Comparison of ENCODE assay signal across 7 cellular contexts in the genomic region with DNA sequence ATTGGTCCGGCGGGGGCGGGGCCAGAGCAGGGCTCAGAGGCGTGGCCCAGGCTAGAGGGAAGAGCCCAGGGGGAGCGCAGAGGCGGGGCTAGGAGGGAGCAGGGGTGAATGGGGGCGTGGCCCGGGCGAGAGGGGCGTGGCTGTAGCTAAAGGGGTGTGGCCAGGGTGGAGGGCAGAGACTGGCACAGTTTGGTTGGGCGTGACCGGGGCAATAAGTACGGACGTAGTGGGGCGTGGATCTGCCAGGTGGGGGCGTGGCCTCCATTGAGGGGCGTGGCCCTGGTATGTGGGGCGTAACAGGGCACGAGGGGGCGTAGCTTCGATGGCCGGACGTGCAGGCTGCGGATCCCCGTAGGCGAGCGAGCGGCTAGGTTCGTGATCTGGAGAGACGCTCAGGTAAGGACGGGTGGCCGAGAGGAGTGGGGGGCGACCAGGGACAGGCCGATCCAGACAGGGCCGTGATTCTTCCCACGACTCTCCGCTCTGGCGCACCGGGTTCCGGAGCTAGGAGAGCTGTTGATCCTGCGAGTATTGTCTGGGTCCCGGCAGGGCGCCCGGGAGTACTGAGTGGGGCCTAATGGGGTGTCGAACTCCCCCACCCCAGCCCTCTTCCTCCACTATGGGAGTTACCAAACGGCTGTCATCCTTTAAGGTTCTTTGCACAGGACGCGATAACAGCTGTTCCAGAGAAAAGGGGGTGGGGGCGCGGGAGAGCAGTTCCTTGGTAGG. TPM values are rescaled to one million over a fixed set of nuclear protein-coding genes. Genes with fewer than 3 reads are reported as not detected.
DNase-seq lines count a peak whose midpoint lies in the region; ATAC-seq and TF ChIP-seq lines count a peak whose summit lies in the region.

A gene with protein sequence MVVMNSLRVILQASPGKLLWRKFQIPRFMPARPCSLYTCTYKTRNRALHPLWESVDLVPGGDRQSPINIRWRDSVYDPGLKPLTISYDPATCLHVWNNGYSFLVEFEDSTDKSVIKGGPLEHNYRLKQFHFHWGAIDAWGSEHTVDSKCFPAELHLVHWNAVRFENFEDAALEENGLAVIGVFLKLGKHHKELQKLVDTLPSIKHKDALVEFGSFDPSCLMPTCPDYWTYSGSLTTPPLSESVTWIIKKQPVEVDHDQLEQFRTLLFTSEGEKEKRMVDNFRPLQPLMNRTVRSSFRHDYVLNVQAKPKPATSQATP (plus strand): TSS at position 314 of the 729 bp plus-strand sequence. CDS start 11,754 bp downstream, outside the sequence.

- H3K4me1 Mint-ChIP-seq in activated CD8-positive, alpha-beta T cell treated with anti-CD3 and anti-CD28 coated beads for 36 hours (ENCODE audit: low read depth): peaks cover 41% of the 10 kb centered on the region

- POLR2A ChIA-PET in activated CD8-positive, alpha-beta T cell treated with anti-CD3 and anti-CD28 coated beads for 36 hours (lab: Charles Lee): interaction anchor here (1.1 to 1.7 kb wide), 5 partner anchors 12 to 982 kb away, joined by 3 to 7 read pairs (median 4); partner anchors contain the start of gene SYAP1

- ATAC-seq in GM18517 (IDR thresholded peaks at IDR 0.05; ENCODE audit: unreplicated experiment) (peak; percentile 97), HG02973 (IDR thresholded peaks at IDR 0.05; ENCODE audit: unreplicated experiment) (peak; percentile 88)
- peak; percentile 98 for ATAC-seq in activated CD8-positive, alpha-beta T cell treated with anti-CD3 and anti-CD28 coated beads for 36 hours

- H3K27ac Mint-ChIP-seq in activated CD8-positive, alpha-beta T cell treated with anti-CD3 and anti-CD28 coated beads for 36 hours: peak within 1 kb of the TSS; percentile 87

- H3K36me3 Mint-ChIP-seq in activated CD8-positive, alpha-beta T cell treated with anti-CD3 and anti-CD28 coated beads for 36 hours (ENCODE audit: low read depth): peaks cover 10% of the 10 kb centered on the region

- peak; percentile 96 for DNase-seq in NCI-H2227 (lab: John Stamatoyannopoulos, UW; ENCODE audit: unreplicated experiment)
- peak; percentile 95 for DNase-seq in activated CD8-positive, alpha-beta T cell treated with anti-CD3 and anti-CD28 coated beads for 36 hours
- DNase-seq in effector CD4-positive, alpha-beta T cell: peak; percentile 98
- peak; percentile 92 to 98 for DNase-seq in lung microvascular endothelial cell (ENCODE audit: low read depth in 2 of 2)
- DNase-seq in stimulated activated CD4-positive, alpha-beta T cell treated with anti-CD3 and anti-CD28 coated beads, TNF-alpha, amount 100 ng/mL, for 48 hours (ENCODE audit: low read depth in 3 of 3): peak; percentile 85 to 97 (median 91)

- intact Hi-C loops in activated CD8-positive, alpha-beta T cell treated with anti-CD3 and anti-CD28 coated beads for 36 hours (cut with micrococcal nuclease): no loop called here

- H3K9me3 Mint-ChIP-seq in activated CD8-positive, alpha-beta T cell treated with anti-CD3 and anti-CD28 coated beads for 36 hours: no peaks in the 10 kb centered on the region

- H3K27me3 Mint-ChIP-seq in activated CD8-positive, alpha-beta T cell treated with anti-CD3 and anti-CD28 coated beads for 36 hours: no peaks in the 10 kb centered on the region

- CTCF ChIA-PET in activated CD8-positive, alpha-beta T cell treated with anti-CD3 and anti-CD28 coated beads for 36 hours (lab: Charles Lee): interaction anchor here (1.7 kb wide), 1 partner anchor 20 kb away, joined by 4 read pairs; no protein-coding TSS in a partner anchor

- H3K4me3 Mint-ChIP-seq in activated CD8-positive, alpha-beta T cell treated with anti-CD3 and anti-CD28 coated beads for 36 hours: peak within 1 kb of the TSS; percentile 81

- no peak for TF ChIP-seq CTCF in activated CD8-positive, alpha-beta T cell treated with anti-CD3 and anti-CD28 coated beads for 36 hours (IDR thresholded peaks at IDR 0.05)

RNA-seq across cellular contexts. Expression of the gene that starts here (rescaled TPM):
- total RNA-seq in activated CD8-positive, alpha-beta T cell treated with anti-CD3 and anti-CD28 coated beads for 36 hours: 10 to 100 TPM; 14.1 to 14.4 TPM
- 1.5 and 1.8 TPM in 2 replicates for total RNA-seq in lung microvascular endothelial cell

Comparison
In these comparisons a context has a peak if more than half of its experiments do, and no peak if none do; other contexts are left out.
1. Peak in every context shown above with its lines: DNase-seq and ATAC-seq.